ENCODE assay signal across 15 cellular contexts in the genomic region with DNA sequence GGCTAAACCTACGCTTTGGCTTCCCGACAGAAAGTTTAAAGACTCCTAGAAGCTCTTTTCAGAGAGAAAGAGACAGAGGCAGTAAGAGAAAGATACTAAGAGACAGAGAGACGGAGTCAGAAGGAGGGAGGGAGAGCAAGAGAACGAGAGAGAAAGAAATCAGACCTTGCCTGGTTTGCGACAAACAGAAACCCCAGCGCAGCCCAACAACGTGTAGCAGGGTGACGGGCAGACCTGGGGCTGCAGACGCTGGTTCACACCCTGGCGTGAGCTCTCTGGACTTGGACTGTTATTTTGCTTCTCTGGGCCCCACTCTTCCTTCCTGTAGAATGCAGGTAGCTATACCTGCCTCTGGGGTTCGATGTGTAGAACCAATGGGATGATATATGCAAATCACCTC.
DNase-seq lines count a peak whose midpoint lies in the region; TF ChIP-seq lines count a peak whose summit lies in the region.
"Had no signal": no experiment of that assay in that cellular context is flagged by ENCODE, and none has a peak within 500 bp of the region (broad histone marks: within the 10 kb centered on the region; RNA-seq: fewer than 3 reads in every experiment).

No MANE protein-coding gene starts in this region.

- H3K36me3 ChIP-seq in BLaER1 treated with 17β-estradiol and CSF1 and Interleukin-3, amounts not matched to agents 10 nM and 100 nM = peaks cover 0 to 6% (median 0%) of the 10 kb centered on the region in 11 experiments; a peak in 4 of 22 replicates
- no peaks in the 10 kb centered on the region for H3K36me3 ChIP-seq in hepatocyte (replicated peaks; ENCODE audit: insufficient read depth, low read depth)
- H3K36me3 ChIP-seq in skeletal muscle tissue (ENCODE audit: control insufficient read depth in 3 of 3, insufficient read depth in 3 of 3, low read length in 3 of 3) = peaks cover 0 to 4% (median 0%) of the 10 kb centered on the region in 3 donors

- no TSS peak for BruUV-seq in Calu3 (replicated peaks; lab: Mats Ljungman, UMichigan)

- no peaks in the 10 kb centered on the region for H3K79me2 ChIP-seq in hepatocyte

- no peaks in the 10 kb centered on the region for H3K27me3 Mint-ChIP-seq in IgD-negative memory B cell
- no peaks in the 10 kb centered on the region for H3K27me3 Mint-ChIP-seq in Calu3 (ENCODE audit: unreplicated experiment)
- H3K27me3 Mint-ChIP-seq: activated naive CD4-positive, alpha-beta T cell treated with anti-CD3 and anti-CD28 coated beads, Interleukin-2, amount 10 ng/mL, durations not matched to agents 7 days and 5 days had no signal

- H2AFZ ChIP-seq in hepatocyte = no peak overlapping the region

- peak overlapping the region in 10 of 11 experiments; percentile 14 to 92 (median 86); a peak in 20 of 22 replicates for H3K9ac ChIP-seq in BLaER1 treated with 17β-estradiol and CSF1 and Interleukin-3, amounts not matched to agents 10 nM and 100 nM
- H3K9ac ChIP-seq in skeletal muscle tissue (ENCODE audit: low read depth in 1 of 3, low read length in 3 of 3) = peak overlapping the region in 1 of 3 donors; percentile 55

- peak overlapping the region in 6 of 10 experiments; percentile 2 to 55 (median 32); a peak in 8 of 20 replicates for H3K4me3 ChIP-seq in BLaER1 treated with 17β-estradiol and CSF1 and Interleukin-3, amounts not matched to agents 10 nM and 100 nM
- H3K4me3 ChIP-seq in hepatocyte (no peak overlapping the region), skeletal muscle tissue (ENCODE audit: low read length in 3 of 3) (peak overlapping the region in 2 of 3 donors; percentile 17 to 67)
- H3K4me3 ChIP-seq: testis had no signal

- DNase-seq in hepatocyte (ENCODE audit: low spot score) (no peak), RWPE1 (ENCODE audit: low spot score) (no peak), Calu3 (no peak)
- DNase-seq in activated CD8-positive, alpha-beta memory T cell treated with anti-CD3 and anti-CD28 coated beads, Interleukin-2, amount 50 U/mL, for 4 hours = no peak
- DNase-seq: GOT3, NCI-H2107 had no signal

- no peaks in the 10 kb centered on the region for H3K9me3 ChIP-seq in BLaER1 treated with 17β-estradiol and CSF1 and Interleukin-3, amounts not matched to agents 10 nM and 100 nM (replicated peaks in 1 of 11)
- H3K9me3 ChIP-seq in hepatocyte (ENCODE audit: low read depth) (no peaks in the 10 kb centered on the region), skeletal muscle tissue (ENCODE audit: control insufficient read depth in 3 of 3, low read length in 3 of 3) (no peaks in the 10 kb centered on the region)
- H3K9me3 ChIP-seq: testis had no signal

- peaks cover 2% of the 10 kb centered on the region for H3K36me3 Mint-ChIP-seq in IgD-negative memory B cell
- peaks cover 6% of the 10 kb centered on the region for H3K36me3 Mint-ChIP-seq in Calu3 (ENCODE audit: insufficient read depth, unreplicated experiment)
- H3K36me3 Mint-ChIP-seq: activated naive CD4-positive, alpha-beta T cell treated with anti-CD3 and anti-CD28 coated beads, Interleukin-2, amount 10 ng/mL, durations not matched to agents 7 days and 5 days; T-cell had no signal

- H3K4me1 ChIP-seq in BLaER1 treated with 17β-estradiol and CSF1 and Interleukin-3, amounts not matched to agents 10 nM and 100 nM = peaks cover 48 to 72% (median 67%) of the 10 kb centered on the region in 10 experiments
- no peaks in the 10 kb centered on the region for H3K4me1 ChIP-seq in hepatocyte (ENCODE audit: insufficient read depth)
- peaks cover 12 to 14% (median 13%) of the 10 kb centered on the region in 3 donors for H3K4me1 ChIP-seq in skeletal muscle tissue (ENCODE audit: control insufficient read depth in 3 of 3, insufficient read depth in 3 of 3, low read length in 3 of 3)

- H3K4me2 ChIP-seq in BLaER1 treated with 17β-estradiol and CSF1 and Interleukin-3, amounts not matched to agents 10 nM and 100 nM = peak overlapping the region; percentile 70 to 98 (median 94)
- H3K4me2 ChIP-seq in hepatocyte = peak overlapping the region; percentile 58

- H3K9me3 Mint-ChIP-seq in IgD-negative memory B cell = no peaks in the 10 kb centered on the region
- H3K9me3 Mint-ChIP-seq in Calu3 (ENCODE audit: low read depth, unreplicated experiment) = no peaks in the 10 kb centered on the region
- H3K9me3 Mint-ChIP-seq: activated naive CD4-positive, alpha-beta T cell treated with anti-CD3 and anti-CD28 coated beads, Interleukin-2, amount 10 ng/mL, durations not matched to agents 7 days and 5 days; activated T-cell treated with anti-CD3 and anti-CD28 coated beads, Interleukin-2, amount 50 U/mL, for 24 hours; endodermal cell; neural crest cell; T-cell had no signal

- POLR2A ChIA-PET in RWPE1 (lab: Yijun Ruan, JAX; ENCODE audit: low non-redundant PET) = no interaction called here

- intact Hi-C loops in Calu3 (cut with micrococcal nuclease; ENCODE audit: unreplicated experiment) = loop anchor here (1.0 to 5.0 kb wide), 2 partner anchors 165 to 217 kb away; no protein-coding TSS in a partner anchor

- H3K4me3 Mint-ChIP-seq in IgD-negative memory B cell (peak overlapping the region in 3 of 4 donors; percentile 16 to 76 (median 50)), Calu3 (ENCODE audit: low read depth, unreplicated experiment) (no peak overlapping the region)
- H3K4me3 Mint-ChIP-seq: activated naive CD4-positive, alpha-beta T cell treated with anti-CD3 and anti-CD28 coated beads, Interleukin-2, amount 10 ng/mL, durations not matched to agents 7 days and 5 days; activated T-cell treated with anti-CD3 and anti-CD28 coated beads, Interleukin-2, amount 50 U/mL, for 24 hours; endodermal cell; T-cell had no signal

- 79% methylated on average over 11 of the region's 11 CpGs for WGBS in hepatocyte (ENCODE audit: low lambda C conversion rate, missing lambda C conversion rate)

- CTCF ChIA-PET in RWPE1 (lab: Yijun Ruan, JAX) = interaction anchor here (0.6 to 1.5 kb wide), 4 partner anchors 12 to 1721 kb away, joined by 3 to 4 read pairs (median 4); no protein-coding TSS in a partner anchor
- CTCF ChIA-PET in Calu3 (lab: Charles Lee) = interaction anchor here (1.3 to 1.8 kb wide), 4 partner anchors 165 to 217 kb away, joined by 3 to 14 read pairs (median 8); no protein-coding TSS in a partner anchor

- H3K27ac Mint-ChIP-seq in IgD-negative memory B cell (peak overlapping the region in 2 of 3 donors; percentile 22 to 88), Calu3 (ENCODE audit: unreplicated experiment) (no peak overlapping the region)
- H3K27ac Mint-ChIP-seq: activated naive CD4-positive, alpha-beta T cell treated with anti-CD3 and anti-CD28 coated beads, Interleukin-2, amount 10 ng/mL, durations not matched to agents 7 days and 5 days; activated T-cell treated with anti-CD3 and anti-CD28 coated beads, Interleukin-2, amount 50 U/mL, for 24 hours; endodermal cell; T-cell had no signal

- H3K4me1 Mint-ChIP-seq in IgD-negative memory B cell (peaks cover 35 to 43% (median 38%) of the 10 kb centered on the region in 3 donors), Calu3 (ENCODE audit: low read depth, unreplicated experiment) (peaks cover 10% of the 10 kb centered on the region)
- H3K4me1 Mint-ChIP-seq: activated naive CD4-positive, alpha-beta T cell treated with anti-CD3 and anti-CD28 coated beads, Interleukin-2, amount 10 ng/mL, durations not matched to agents 7 days and 5 days; T-cell had no signal

- H3K9me2 ChIP-seq in hepatocyte (replicated peaks; ENCODE audit: insufficient read depth) = no peaks in the 10 kb centered on the region

- no peaks in the 10 kb centered on the region for H3K27me3 ChIP-seq in BLaER1 treated with 17β-estradiol and CSF1 and Interleukin-3, amounts not matched to agents 10 nM and 100 nM
- H3K27me3 ChIP-seq in hepatocyte = no peaks in the 10 kb centered on the region
- no peaks in the 10 kb centered on the region for H3K27me3 ChIP-seq in skeletal muscle tissue (ENCODE audit: control insufficient read depth in 3 of 3, insufficient read depth in 3 of 3, low read length in 3 of 3)
- H3K27me3 ChIP-seq: testis had no signal

- H3K27ac ChIP-seq in BLaER1 treated with 17β-estradiol and CSF1 and Interleukin-3, amounts not matched to agents 10 nM and 100 nM = peak overlapping the region in 9 of 11 experiments; percentile 32 to 99 (median 99); a peak in 17 of 22 replicates
- H3K27ac ChIP-seq in hepatocyte = peak overlapping the region; percentile 20
- H3K27ac ChIP-seq in skeletal muscle tissue (ENCODE audit: low read depth, low read length) = no peak overlapping the region
- no peak overlapping the region for H3K27ac ChIP-seq in RWPE1

- TF ChIP-seq CTCF in hepatocyte (IDR thresholded peaks at IDR 0.05; ENCODE audit: poor library complexity) = no peak
- TF ChIP-seq CTCF in RWPE1 (conservative IDR thresholded peaks at IDR 0.05; ENCODE audit: low read depth) = no peak
- TF ChIP-seq CTCF in Calu3 (IDR thresholded peaks at IDR 0.05; ENCODE audit: unreplicated experiment) = no peak

- no peaks in the 10 kb centered on the region for H4K20me1 ChIP-seq in BLaER1 treated with 17β-estradiol and CSF1 and Interleukin-3, amounts not matched to agents 10 nM and 100 nM
- H4K20me1 ChIP-seq in hepatocyte (ENCODE audit: insufficient read depth, poor library complexity, severe bottlenecking) = no peaks in the 10 kb centered on the region

Comparison
In these comparisons a context has a peak if more than half of its experiments do, and no peak if none do; other contexts are left out.
1. H3K27ac ChIP-seq: peak in BLaER1 treated with 17β-estradiol and CSF1 and Interleukin-3, amounts not matched to agents 10 nM and 100 nM (9 of 11) and hepatocyte (single experiment); none in skeletal muscle tissue (single experiment) and RWPE1 (single experiment).